Comparison of ENCODE assay signal across 19 cellular contexts in the genomic region with DNA sequence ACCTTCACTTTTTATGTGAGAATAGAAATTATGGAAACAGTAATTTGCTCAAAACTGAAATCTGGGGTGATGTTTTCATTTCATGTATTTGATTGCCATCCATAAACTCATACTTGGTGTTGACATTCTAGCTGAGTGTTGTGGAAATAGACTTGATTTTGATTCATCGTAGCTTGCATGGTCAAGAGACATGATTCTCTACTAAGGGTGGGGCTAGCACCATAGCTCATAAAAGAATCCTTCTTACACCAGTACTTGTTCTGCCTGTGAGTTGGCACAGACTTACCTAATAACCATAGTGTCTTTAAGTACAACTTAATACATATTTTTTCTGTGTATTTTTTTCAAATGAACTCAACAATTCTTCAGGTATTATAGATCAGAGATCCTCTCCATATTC. TPM values are rescaled to one million over a fixed set of nuclear protein-coding genes. Genes with fewer than 3 reads are reported as not detected.
DNase-seq lines count a peak whose midpoint lies in the region; ATAC-seq, FAIRE-seq and TF ChIP-seq lines count a peak whose summit lies in the region.
"Had no signal": no experiment of that assay in that cellular context is flagged by ENCODE, and none has a peak within 500 bp of the region (broad histone marks: within the 10 kb centered on the region; RNA-seq: fewer than 3 reads in every experiment).

No MANE protein-coding gene starts in this region.

- DNase-seq in CD4-positive, alpha-beta T cell: no peak
- DNase-seq in GM12891 (ENCODE audit: insufficient read length, low spot score): no peak
- DNase-seq in central memory CD8-positive, alpha-beta T cell (ENCODE audit: low spot score in 2 of 2): no peak
- no peak for DNase-seq in memory B cell (ENCODE audit: low spot score in 2 of 2)
- no peak for DNase-seq in EL
- no peak for DNase-seq in inferior parietal cortex (ENCODE audit: extremely low spot score)
- DNase-seq in NCI-H187 (lab: John Stamatoyannopoulos, UW): no peak
- DNase-seq: DMS79, GOT3, Kasumi-1, MM.1S, NCI-H1092, NCI-H2081 treated with DMSO at 0.1 percent for 48 hours, NCI-H446 treated with DMSO at 0.1 percent for 48 hours, NCI-H69, Peyer's patch had no signal

- H3K4me3 Mint-ChIP-seq in CD4-positive, alpha-beta T cell: no peak overlapping the region
- no peak overlapping the region for H3K4me3 Mint-ChIP-seq in central memory CD8-positive, alpha-beta T cell
- H3K4me3 Mint-ChIP-seq in memory B cell: no peak overlapping the region

- intact Hi-C loops in CD4-positive, alpha-beta T cell (cut with DNase I, micrococcal nuclease): no loop called here

- peak overlapping the region; percentile 71 for H3K27ac Mint-ChIP-seq in CD4-positive, alpha-beta T cell
- peak overlapping the region; percentile 9 for H3K27ac Mint-ChIP-seq in central memory CD8-positive, alpha-beta T cell (ENCODE audit: low read depth)
- H3K27ac Mint-ChIP-seq in memory B cell: peak overlapping the region; percentile 62

- peaks cover 36% of the 10 kb centered on the region for H3K4me1 Mint-ChIP-seq in CD4-positive, alpha-beta T cell (ENCODE audit: low read depth)
- peaks cover 29% of the 10 kb centered on the region for H3K4me1 Mint-ChIP-seq in central memory CD8-positive, alpha-beta T cell
- no peaks in the 10 kb centered on the region for H3K4me1 Mint-ChIP-seq in memory B cell

- TF ChIP-seq POLR2A in GM12891 (IDR thresholded peaks at IDR 0.05; ENCODE audit: low read depth, low read length): no peak

- H3K27me3 Mint-ChIP-seq in CD4-positive, alpha-beta T cell: no peaks in the 10 kb centered on the region
- no peaks in the 10 kb centered on the region for H3K27me3 Mint-ChIP-seq in central memory CD8-positive, alpha-beta T cell
- H3K27me3 Mint-ChIP-seq in memory B cell: no peaks in the 10 kb centered on the region

- H3K9me3 ChIP-seq in CD4-positive, alpha-beta T cell (ENCODE audit: control insufficient read depth, low read length): no peaks in the 10 kb centered on the region
- H3K9me3 ChIP-seq: A549, Peyer's patch, SJSA1 had no signal

- CTCF ChIA-PET in CD4-positive, alpha-beta T cell (lab: Charles Lee): no interaction called here

- H3K27ac ChIP-seq in CD4-positive, alpha-beta T cell (ENCODE audit: low read depth, low read length): no peak overlapping the region
- H3K27ac ChIP-seq: A549, Peyer's patch, SJSA1 had no signal

- H3K9me3 Mint-ChIP-seq in CD4-positive, alpha-beta T cell: no peaks in the 10 kb centered on the region
- H3K9me3 Mint-ChIP-seq in central memory CD8-positive, alpha-beta T cell: no peaks in the 10 kb centered on the region
- no peaks in the 10 kb centered on the region for H3K9me3 Mint-ChIP-seq in memory B cell

- peak; percentile 5 for FAIRE-seq in GM12891 (lab: Jason Lieb, UNC)
- FAIRE-seq: A549 had no signal

- no peak for ATAC-seq in CD4-positive, alpha-beta T cell (ENCODE audit: poor library complexity)
- ATAC-seq in central memory CD8-positive, alpha-beta T cell (replicated peaks; ENCODE audit: extremely low read depth, poor library complexity, severe bottlenecking): no peak
- ATAC-seq in memory B cell (ENCODE audit: low read depth): no peak
- ATAC-seq in GM18858 (IDR thresholded peaks at IDR 0.05; ENCODE audit: unreplicated experiment): no peak
- ATAC-seq: A549 had no signal

- TF ChIP-seq CTCF in CD4-positive, alpha-beta T cell (IDR thresholded peaks at IDR 0.05): no peak

- POLR2A ChIA-PET in CD4-positive, alpha-beta T cell (lab: Charles Lee): interaction anchor here (5.2 kb wide), 1 partner anchor 37 kb away, joined by 19 read pairs; a partner anchor contains a TSS

- H3K36me3 Mint-ChIP-seq in CD4-positive, alpha-beta T cell (ENCODE audit: low read depth): peaks cover 60% of the 10 kb centered on the region
- peaks cover 22% of the 10 kb centered on the region for H3K36me3 Mint-ChIP-seq in central memory CD8-positive, alpha-beta T cell (ENCODE audit: insufficient read depth)
- H3K36me3 Mint-ChIP-seq in memory B cell: peaks cover 9% of the 10 kb centered on the region

- H3K27me3 ChIP-seq in CD4-positive, alpha-beta T cell (ENCODE audit: control insufficient read depth, insufficient read depth, low read length): no peaks in the 10 kb centered on the region
- H3K27me3 ChIP-seq: Peyer's patch, SJSA1 had no signal

TF ChIP-seq in GM12891, 5 proteins besides CTCF, POLR2A, EP300 and RAD21:
- TF ChIP-seq SPI1 (IDR thresholded peaks at IDR 0.05; ENCODE audit: low read depth, low read length): no peak
- no peak for TF ChIP-seq PAX5 (IDR thresholded peaks at IDR 0.05; ENCODE audit: insufficient read depth, low read length, severe bottlenecking)
- TF ChIP-seq POU2F2 (IDR thresholded peaks at IDR 0.05; ENCODE audit: low read depth, low read length): no peak
- no peak for TF ChIP-seq POLR2AphosphoS5 (IDR thresholded peaks at IDR 0.05; ENCODE audit: low read depth, low read length)
- no peak for TF ChIP-seq TAF1 (IDR thresholded peaks at IDR 0.05; ENCODE audit: low read depth, low read length)

RNA-seq across cellular contexts. Expression of a gene that starts 36.6 kb away (rescaled TPM):
- total RNA-seq in CD4-positive, alpha-beta T cell: 100 to 1,000 TPM; 120 to 130 TPM
- 18.8 TPM for polyA plus RNA-seq in GM12891 (2012; ENCODE audit: low read depth, missing spikeins)

Comparison
In these comparisons a context has a peak if more than half of its experiments do, and no peak if none do; other contexts are left out.
1. H3K27ac Mint-ChIP-seq: peak in every context shown above with its lines; median percentile 71 in CD4-positive, alpha-beta T cell; 62 in memory B cell; 9 in central memory CD8-positive, alpha-beta T cell.